In the genomic region with DNA sequence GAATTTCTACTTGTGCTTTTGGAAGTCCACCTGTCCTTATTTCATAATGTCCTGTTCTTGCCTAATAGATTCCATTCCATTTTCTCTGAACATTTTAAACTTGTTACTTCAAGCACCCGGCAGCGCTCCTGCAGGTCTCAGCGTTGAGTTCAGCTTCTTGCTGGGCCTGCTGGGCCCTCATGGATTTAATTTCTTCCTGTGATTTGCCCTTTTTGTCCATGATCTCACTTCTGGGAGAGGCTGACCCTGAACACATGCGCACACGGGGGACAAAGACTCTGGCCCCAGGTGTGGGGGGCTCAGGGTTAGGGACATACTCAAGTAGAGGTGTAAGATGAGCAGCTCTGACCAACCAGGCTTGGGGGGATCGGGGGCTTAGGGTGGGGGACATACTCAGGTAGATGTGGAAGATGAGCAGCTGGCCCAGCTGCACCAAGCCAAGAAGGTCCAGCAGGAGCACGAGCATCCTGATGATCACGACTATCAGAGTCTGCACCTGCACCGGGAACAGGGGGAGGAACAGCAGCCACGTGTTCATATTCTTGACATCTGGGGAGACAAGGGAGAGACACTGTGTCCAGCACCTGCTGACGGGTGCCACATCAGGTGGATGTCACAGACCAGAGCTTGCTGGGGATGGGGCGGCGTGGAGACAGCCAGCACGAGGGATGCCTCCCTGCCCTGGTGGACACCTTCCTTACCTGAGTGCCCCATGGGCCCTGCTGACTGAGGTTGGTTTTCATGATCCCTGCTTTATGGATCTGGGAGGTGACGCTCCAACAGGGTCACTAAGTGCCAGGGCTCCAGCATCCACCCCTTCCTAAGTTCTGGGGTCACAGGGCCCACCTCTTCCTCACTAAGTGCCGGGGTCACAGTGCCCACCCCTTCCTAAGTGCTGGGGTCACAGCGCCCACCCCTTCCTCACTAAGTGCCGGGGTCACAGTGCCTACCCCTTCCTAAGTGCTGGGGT, we compare ENCODE assay signal across 4 cellular contexts. TPM values are rescaled to one million over a fixed set of nuclear protein-coding genes. Genes with fewer than 3 reads are reported as not detected.
"Had no signal": no experiment of that assay in that cellular context is flagged by ENCODE, and none has a peak within 500 bp of the region (broad histone marks: within the 10 kb centered on the region; RNA-seq: fewer than 3 reads in every experiment).

No MANE protein-coding gene starts in this region.

RNA-seq across cellular contexts. Expression of a gene that starts 36.2 kb away (rescaled TPM):
- total RNA-seq: activated naive CD8-positive, alpha-beta T cell treated with anti-CD3 and anti-CD28 coated beads for 36 hours; activated T-helper 1 cell treated with anti-CD3 and anti-CD28 coated beads, Interleukin-12 subunit alpha, Interleukin-12 subunit beta, Interleukin-2, Interleukin-4 antibody, amounts not matched to agents 30 ng/mL and 10 ng/mL and 1 ng/mL, durations not matched to agents 14 hours and 24 hours and 36 hours; LHCN-M2; RPMI7951 had no signal

RNA-seq across cellular contexts. Expression of a gene that starts 55.1 kb away (rescaled TPM):
- total RNA-seq: activated T-helper 1 cell treated with anti-CD3 and anti-CD28 coated beads, Interleukin-12 subunit alpha, Interleukin-12 subunit beta, Interleukin-2, Interleukin-4 antibody, amounts not matched to agents 30 ng/mL and 10 ng/mL and 1 ng/mL, durations not matched to agents 14 hours and 24 hours and 36 hours; LHCN-M2 had no signal
